1 cellular context compared by ENCODE assay signal in the genomic region with DNA sequence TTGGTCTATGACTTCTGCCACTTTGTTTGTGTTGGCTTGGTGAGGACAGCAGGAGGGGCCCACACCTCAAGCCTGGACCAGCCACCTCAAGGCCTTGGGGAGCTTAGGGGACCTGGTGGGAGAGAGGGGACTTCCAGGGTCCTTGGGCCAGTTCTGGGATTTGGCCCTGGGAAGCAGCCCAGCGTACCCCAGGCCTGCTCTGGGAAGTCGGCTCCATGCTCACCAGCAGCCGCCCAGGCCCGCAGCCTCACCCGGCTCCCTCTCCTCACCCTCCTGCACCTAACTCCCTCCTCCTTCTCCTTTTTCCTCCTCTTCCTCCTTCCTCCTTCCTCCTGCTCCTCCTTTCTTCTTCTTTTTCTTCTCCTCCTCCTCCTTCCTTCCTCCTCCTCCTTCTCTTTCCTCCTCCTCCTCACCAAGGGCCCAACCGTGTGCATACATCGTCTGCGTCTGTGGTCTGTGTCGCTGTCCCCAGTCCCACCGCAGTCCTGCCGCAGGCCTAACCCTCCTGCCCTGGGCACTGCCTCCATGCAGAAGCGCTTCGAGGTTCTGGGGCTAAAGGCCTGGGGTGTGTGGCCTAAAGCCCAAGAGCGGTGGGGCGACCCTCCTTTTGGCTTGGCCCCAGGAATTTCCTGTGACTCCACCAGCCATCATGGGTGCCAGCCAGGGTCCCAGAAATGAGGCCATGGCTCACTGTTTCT.
A peak's percentile ranks its signal among the peaks of the same experiment; 100 is the strongest.
TF ChIP-seq lines count a peak whose summit lies in the region.

No MANE protein-coding gene starts in this region.

TF ChIP-seq in K562, 482 proteins besides CTCF, POLR2A, EP300 and RAD21:
- TF ChIP-seq TCF7 (IDR thresholded peaks at IDR 0.05; ENCODE audit: borderline replicate concordance) (no peak), MCM3 (IDR thresholded peaks at IDR 0.05) (peak; percentile 27; the same call in 1 of the 2 replicates), MBD2 (IDR thresholded peaks at IDR 0.05; ENCODE audit: borderline replicate concordance, low read depth) (no peak), KAT2B (IDR thresholded peaks at IDR 0.05; ENCODE audit: low read depth, low read length) (no peak), HMGN3 (IDR thresholded peaks at IDR 0.05; ENCODE audit: borderline replicate concordance, extremely low read depth, insufficient read length, low read depth, low read length) (no peak), JUND (IDR thresholded peaks at IDR 0.05; ENCODE audit: borderline replicate concordance, low read depth, low read length) (no peak), JUND (tag; IDR thresholded peaks at IDR 0.05; ENCODE audit: borderline replicate concordance, low read depth, low read length) (no peak), CBX2 (IDR thresholded peaks at IDR 0.05; ENCODE audit: insufficient read depth, low read length, poor library complexity, severe bottlenecking) (no peak), TEAD4 (IDR thresholded peaks at IDR 0.05; ENCODE audit: low read length) (no peak), TEAD4 (CRISPR knock-in tag; IDR thresholded peaks at IDR 0.05; ENCODE audit: borderline replicate concordance) (no peak)
TF ChIP-seq in K562: peak in this region for 1.
